In genomic region chr15:62307551-62307950, GRCh38 we compare ENCODE assay signal across 13 cellular contexts.
DNase-seq lines count a peak whose midpoint lies in the region; ATAC-seq and TF ChIP-seq lines count a peak whose summit lies in the region.
"Had no signal": no experiment of that assay in that cellular context is flagged by ENCODE, and none has a peak within 500 bp of the region (broad histone marks: within the 10 kb centered on the region; RNA-seq: fewer than 3 reads in every experiment).

No MANE protein-coding gene starts in this region.

- H2AK5ac ChIP-seq in mesenchymal stem cell (ENCODE audit: low read length, severe bottlenecking): no peak overlapping the region

- H3K18ac ChIP-seq in mesenchymal stem cell (ENCODE audit: low read depth in 1 of 2, low read length in 2 of 2): no peak overlapping the region

- peaks cover 21% of the 10 kb centered on the region for H3K9me3 Mint-ChIP-seq in chondrocyte (ENCODE audit: low read depth)

- peaks cover 18% of the 10 kb centered on the region for H3K27me3 Mint-ChIP-seq in chondrocyte (ENCODE audit: low read depth)

- H3K36me3 ChIP-seq in mesenchymal stem cell (ENCODE audit: control insufficient read depth in 1 of 2, insufficient read depth in 2 of 2, low read depth in 1 of 2, low read length in 2 of 2): no peaks in the 10 kb centered on the region
- H3K36me3 ChIP-seq: gastroesophageal sphincter had no signal

- no peak overlapping the region for H4K8ac ChIP-seq in mesenchymal stem cell (ENCODE audit: low read length)

- no peak overlapping the region for H2BK12ac ChIP-seq in mesenchymal stem cell (ENCODE audit: low read length in 2 of 2)

- H3K9me3 ChIP-seq in mesenchymal stem cell (ENCODE audit: control insufficient read depth, low read length): peaks cover 6% of the 10 kb centered on the region

- no peak overlapping the region for H2AFZ ChIP-seq in mesenchymal stem cell (ENCODE audit: low read depth, low read length)

- no peak for TF ChIP-seq CTCF in AG10803 (conservative IDR thresholded peaks at IDR 0.05; ENCODE audit: low read length)
- no peak for TF ChIP-seq CTCF in chondrocyte (IDR thresholded peaks at IDR 0.05)

- H3K9ac ChIP-seq in mesenchymal stem cell (ENCODE audit: low read length): peak overlapping the region; percentile 68

- H3K27me3 ChIP-seq in mesenchymal stem cell (ENCODE audit: control insufficient read depth in 1 of 2, insufficient read depth in 1 of 2, low read length in 2 of 2): peaks cover 0 to 12% of the 10 kb centered on the region in 2 experiments

- H3K4me3 Mint-ChIP-seq in chondrocyte (ENCODE audit: unreplicated experiment): no peak overlapping the region
- H3K4me3 Mint-ChIP-seq: stimulated activated memory B cell treated with anti-CD40 and anti-IgM and Interleukin-4, amounts not matched to agents 10 μg/mL and 1 μg/mL and 100 μg/mL, for 72 hours had no signal

- no peak overlapping the region for H3K23ac ChIP-seq in mesenchymal stem cell (ENCODE audit: low read length in 2 of 2)

- peaks cover 2% of the 10 kb centered on the region for H3K4me1 ChIP-seq in mesenchymal stem cell (ENCODE audit: control insufficient read depth, insufficient read depth, low read depth, low read length)

- no peak overlapping the region for H3K27ac ChIP-seq in mesenchymal stem cell (ENCODE audit: low read length, poor library complexity, severe bottlenecking)
- H3K27ac ChIP-seq: gastroesophageal sphincter had no signal

- 0% methylated on average over 2 of the region's 2 CpGs for WGBS in mesenchymal stem cell

- H2BK120ac ChIP-seq in mesenchymal stem cell (ENCODE audit: low read depth, low read length): no peak overlapping the region

- H3K4ac ChIP-seq in mesenchymal stem cell (ENCODE audit: low read depth in 1 of 2, low read length in 2 of 2): no peak overlapping the region

- DNase-seq in AG10803 (ENCODE audit: low read depth): peak; percentile 79
- DNase-seq in M059J (ENCODE audit: low read depth): peak; percentile 66
- no peak for DNase-seq in chondrocyte (ENCODE audit: low spot score)
- peak; percentile 58 for DNase-seq in mesenchymal stem cell
- no peak for DNase-seq in medulla oblongata (ENCODE audit: extremely low spot score)
- no peak for DNase-seq in SKM-1 (lab: John Stamatoyannopoulos, UW; ENCODE audit: unreplicated experiment)
- no peak for DNase-seq in activated T-cell treated with anti-CD3 and anti-CD28 coated beads, Interleukin-2, amount 50 U/mL, for 48 hours
- DNase-seq: activated CD8-positive, alpha-beta memory T cell treated with anti-CD3 and anti-CD28 coated beads for 24 hours; GOT3; naive thymus-derived CD4-positive, alpha-beta T cell had no signal

- H2BK15ac ChIP-seq in mesenchymal stem cell (ENCODE audit: low read depth, poor library complexity, severe bottlenecking): no peak overlapping the region

- H3K4me1 Mint-ChIP-seq in chondrocyte (ENCODE audit: low read depth): peaks cover 12% of the 10 kb centered on the region

- no peak overlapping the region for H3K4me2 ChIP-seq in mesenchymal stem cell (ENCODE audit: low read length, poor library complexity, severe bottlenecking)

- no peak overlapping the region for H2BK5ac ChIP-seq in mesenchymal stem cell (ENCODE audit: low read depth, low read length, poor library complexity, severe bottlenecking)

- H3K27ac Mint-ChIP-seq in chondrocyte (ENCODE audit: unreplicated experiment): peak overlapping the region; percentile 27
- H3K27ac Mint-ChIP-seq: naive thymus-derived CD4-positive, alpha-beta T cell; stimulated activated memory B cell treated with anti-CD40 and anti-IgM and Interleukin-4, amounts not matched to agents 10 μg/mL and 1 μg/mL and 100 μg/mL, for 72 hours had no signal

- H3K14ac ChIP-seq in mesenchymal stem cell (ENCODE audit: low read length in 2 of 2): no peak overlapping the region

- no peaks in the 10 kb centered on the region for H3K79me1 ChIP-seq in mesenchymal stem cell (replicated peaks; ENCODE audit: low read length, poor library complexity, severe bottlenecking)

- H3K36me3 Mint-ChIP-seq in chondrocyte (ENCODE audit: low read depth): peaks cover 7% of the 10 kb centered on the region
- H3K36me3 Mint-ChIP-seq: naive thymus-derived CD4-positive, alpha-beta T cell; stimulated activated memory B cell treated with anti-CD40 and anti-IgM and Interleukin-4, amounts not matched to agents 10 μg/mL and 1 μg/mL and 100 μg/mL, for 72 hours had no signal

- no peak for ATAC-seq in HG02571 (IDR thresholded peaks at IDR 0.05; ENCODE audit: unreplicated experiment)
- ATAC-seq: naive thymus-derived CD4-positive, alpha-beta T cell; stimulated activated memory B cell treated with anti-CD40 and anti-IgM and Interleukin-4, amounts not matched to agents 10 μg/mL and 1 μg/mL and 100 μg/mL, for 72 hours had no signal

- no peak overlapping the region for H4K91ac ChIP-seq in mesenchymal stem cell (ENCODE audit: low read length)

- H3K4me3 ChIP-seq in AG10803 (ENCODE audit: low read length): no peak overlapping the region
- no peak overlapping the region for H3K4me3 ChIP-seq in mesenchymal stem cell (ENCODE audit: insufficient read depth in 1 of 2, low read depth in 1 of 2, low read length in 2 of 2)
- H3K4me3 ChIP-seq: gastroesophageal sphincter had no signal

Comparison
In these comparisons a context has a peak if more than half of its experiments do, and no peak if none do; other contexts are left out.
1. DNase-seq: peak in AG10803 (single experiment), M059J (single experiment) and mesenchymal stem cell (single experiment); none in chondrocyte (single experiment), medulla oblongata (single experiment), SKM-1 (single experiment) and activated T-cell treated with anti-CD3 and anti-CD28 coated beads, Interleukin-2, amount 50 U/mL, for 48 hours (0 of 2).